Comparison of ENCODE assay signal across 24 cellular contexts in genomic region chr6:3725145-3726015, GRCh38. TPM values are rescaled to one million over a fixed set of nuclear protein-coding genes. Genes with fewer than 3 reads are reported as not detected.
A peak's percentile ranks its signal among the peaks of the same experiment; 100 is the strongest.
DNase-seq lines count a peak whose midpoint lies in the region; ATAC-seq and TF ChIP-seq lines count a peak whose summit lies in the region.
"Had no signal": no experiment of that assay in that cellular context is flagged by ENCODE, and none has a peak within 500 bp of the region (broad histone marks: within the 10 kb centered on the region; RNA-seq: fewer than 3 reads in every experiment).

No MANE protein-coding gene starts in this region.

- H3K9me3 ChIP-seq in breast epithelium: no peaks in the 10 kb centered on the region
- no peaks in the 10 kb centered on the region for H3K9me3 ChIP-seq in heart left ventricle
- H3K9me3 ChIP-seq in aorta (ENCODE audit: control insufficient read depth, low read length): no peaks in the 10 kb centered on the region
- H3K9me3 ChIP-seq: BE2C, Peyer's patch, tibial nerve had no signal

- ATAC-seq in heart left ventricle (peak in 2 of 4 donors; percentile 16 to 40), aorta (ENCODE audit: low FRiP score) (peak; percentile 21), GM19035 (IDR thresholded peaks at IDR 0.05; ENCODE audit: unreplicated experiment) (no peak), GM18517 (IDR thresholded peaks at IDR 0.05; ENCODE audit: unreplicated experiment) (no peak)
- ATAC-seq: activated CD8-positive, alpha-beta T cell treated with anti-CD3 and anti-CD28 coated beads, Interleukin-2, amount 10 ng/mL, durations not matched to agents 7 days and 5 days had no signal

- H3K9me3 Mint-ChIP-seq in MCF 10A (ENCODE audit: unreplicated experiment): no peaks in the 10 kb centered on the region
- H3K9me3 Mint-ChIP-seq: dendritic cell treated with granulocyte-macrophage colony-stimulating factor and Interleukin-4, amounts not matched to agents 40 ng/mL and 50 ng/mL, for 4 days had no signal

- TF ChIP-seq CTCF in breast epithelium (IDR thresholded peaks at IDR 0.05) (no peak), MCF 10A (IDR thresholded peaks at IDR 0.05; ENCODE audit: unreplicated experiment) (no peak), heart left ventricle (IDR thresholded peaks at IDR 0.05) (no peak)

- no peaks in the 10 kb centered on the region for H3K27me3 Mint-ChIP-seq in MCF 10A (ENCODE audit: insufficient read depth, unreplicated experiment)
- H3K27me3 Mint-ChIP-seq: dendritic cell treated with granulocyte-macrophage colony-stimulating factor and Interleukin-4, amounts not matched to agents 40 ng/mL and 50 ng/mL, for 4 days had no signal

- peak overlapping the region in 1 of 3 donors; percentile 23 for H3K4me3 ChIP-seq in breast epithelium
- H3K4me3 ChIP-seq in heart left ventricle: no peak overlapping the region
- H3K4me3 ChIP-seq in aorta (ENCODE audit: low read length in 2 of 2): no peak overlapping the region
- H3K4me3 ChIP-seq: Peyer's patch, tibial nerve had no signal

- no TSS peak for BruUV-seq in MCF 10A (replicated peaks; lab: Mats Ljungman, UMichigan)

- H3K4me3 Mint-ChIP-seq in MCF 10A (ENCODE audit: unreplicated experiment): no peak overlapping the region
- H3K4me3 Mint-ChIP-seq: activated CD8-positive, alpha-beta T cell treated with anti-CD3 and anti-CD28 coated beads, Interleukin-2, amount 10 ng/mL, durations not matched to agents 7 days and 5 days; dendritic cell treated with granulocyte-macrophage colony-stimulating factor and Interleukin-4, amounts not matched to agents 40 ng/mL and 50 ng/mL, for 4 days had no signal

- DNase-seq in breast epithelium (ENCODE audit: low spot score in 2 of 2) (no peak), MCF 10A (ENCODE audit: unreplicated experiment) (no peak), heart left ventricle (peak in 1 of 5 donors; percentile 60), retina (peak; percentile 68), aorta (peak in 1 of 2 donors; percentile 43), NCI-H748 (lab: John Stamatoyannopoulos, UW; ENCODE audit: unreplicated experiment) (no peak)
- DNase-seq: activated CD4-positive, CD25-positive, alpha-beta regulatory T cell treated with anti-CD3 and anti-CD28 coated beads, Interleukin-2, amount 50 U/mL, for 72 hours; activated CD8-positive, alpha-beta T cell treated with anti-CD3 and anti-CD28 coated beads, Interleukin-2, amount 10 ng/mL, durations not matched to agents 7 days and 5 days; activated gamma-delta T cell; BE2C; GF-D8; Karpas-422; NCI-H1694 treated with DMSO at 0.1 percent for 48 hours; NCI-H2171; NCI-H524; stimulated activated CD4-positive, alpha-beta T cell treated with anti-CD3 and anti-CD28 coated beads, Interleukin-12 subunit alpha, Interleukin-12 subunit beta, amount 100 ng/mL, for 4 hours; stimulated activated CD4-positive, alpha-beta T cell treated with anti-CD3 and anti-CD28 coated beads, Interleukin-4, amount 100 ng/mL, for 4 hours; stimulated activated naive CD4-positive, alpha-beta T cell had no signal

- H3K27me3 ChIP-seq in breast epithelium (no peaks in the 10 kb centered on the region), heart left ventricle (no peaks in the 10 kb centered on the region), aorta (ENCODE audit: control insufficient read depth in 1 of 2, insufficient read depth in 2 of 2, low read length in 1 of 2) (no peaks in the 10 kb centered on the region)
- H3K27me3 ChIP-seq: Peyer's patch, tibial nerve had no signal

- H3K27ac ChIP-seq in breast epithelium (peak overlapping the region; percentile 33 to 78), heart left ventricle (peak overlapping the region in 9 of 12 donors; percentile 18 to 79 (median 47)), aorta (ENCODE audit: low read depth in 1 of 2, low read length in 2 of 2) (peak overlapping the region; percentile 11 to 70)
- H3K27ac ChIP-seq: 22Rv1, Peyer's patch had no signal

- CTCF ChIA-PET in MCF 10A (lab: Yijun Ruan, JAX): interaction anchor here (0.6 kb wide), 1 partner anchor 454 kb away, joined by 3 read pairs; no protein-coding TSS in a partner anchor

- 80 to 88% (median 87%) methylated on average over 19 to 31 of the region's 31 CpGs for WGBS in heart left ventricle, 4 donors
- WGBS in aorta, 2 donors: 43 to 49% methylated on average over 31 of the region's 31 CpGs

- TF ChIP-seq POLR2A in breast epithelium (IDR thresholded peaks at IDR 0.05) (no peak), heart left ventricle (IDR thresholded peaks at IDR 0.05) (no peak)

- intact Hi-C loops in breast epithelium (cut with DNase I; ENCODE audit: low total_unique reads): no loop called here
- intact Hi-C loops in MCF 10A (cut with micrococcal nuclease): no loop called here
- intact Hi-C loops in heart left ventricle (cut with DNase I): loop anchor here in 1 of 10 donors (5.0 kb wide), 1 partner anchor 313 kb away; no protein-coding TSS in a partner anchor
- intact Hi-C loops in aorta (cut with DNase I): loop anchor here in 1 of 2 donors (10.0 kb wide), 1 partner anchor 271 kb away; the partner anchor contains the start of gene SLC22A23

- POLR2A ChIA-PET in MCF 10A (lab: Yijun Ruan, JAX): no interaction called here

- H3K36me3 Mint-ChIP-seq in MCF 10A (ENCODE audit: insufficient read depth, unreplicated experiment): peaks cover 66% of the 10 kb centered on the region

- no peaks in the 10 kb centered on the region for H3K36me3 ChIP-seq in breast epithelium
- H3K36me3 ChIP-seq in heart left ventricle: peaks cover 3 to 83% (median 59%) of the 10 kb centered on the region in 9 donors
- peaks cover 0 to 17% of the 10 kb centered on the region in 2 donors for H3K36me3 ChIP-seq in aorta (ENCODE audit: control insufficient read depth in 1 of 2, insufficient read depth in 2 of 2, low read length in 1 of 2)
- H3K36me3 ChIP-seq: BE2C had no signal

- no peaks in the 10 kb centered on the region for H3K4me1 Mint-ChIP-seq in MCF 10A (ENCODE audit: insufficient read depth, unreplicated experiment)

- no peaks in the 10 kb centered on the region for H3K4me1 ChIP-seq in breast epithelium
- H3K4me1 ChIP-seq in heart left ventricle: peaks cover 0 to 55% (median 32%) of the 10 kb centered on the region in 12 donors
- H3K4me1 ChIP-seq in aorta (ENCODE audit: control insufficient read depth in 1 of 2, insufficient read depth in 2 of 2, low read length in 2 of 2): peaks cover 0 to 3% of the 10 kb centered on the region in 2 donors
- H3K4me1 ChIP-seq: BE2C, Peyer's patch had no signal

- H3K27ac Mint-ChIP-seq in MCF 10A (ENCODE audit: low read depth, unreplicated experiment): no peak overlapping the region
- H3K27ac Mint-ChIP-seq: activated CD8-positive, alpha-beta T cell treated with anti-CD3 and anti-CD28 coated beads, Interleukin-2, amount 10 ng/mL, durations not matched to agents 7 days and 5 days; dendritic cell treated with granulocyte-macrophage colony-stimulating factor and Interleukin-4, amounts not matched to agents 40 ng/mL and 50 ng/mL, for 4 days had no signal

RNA-seq across cellular contexts. Expression of gene PXDC1, which starts 26.1 kb away (rescaled TPM):
- total RNA-seq in breast epithelium (100 to 1,000 TPM in 1 of 3 donors, 10 to 100 TPM in 2; 86.2 to 122 (median 88.0) TPM), MCF 10A (2022) (48.1 and 51.4 TPM in 2 replicates), heart left ventricle (10 to 100 TPM; 13.7 to 73.9 (median 29.1) TPM), aorta (100 to 1,000 TPM; 110 to 222 TPM)
- polyA plus RNA-seq in heart left ventricle (10 to 100 TPM; 20.0 to 89.9 TPM), aorta (100 to 1,000 TPM; 136 to 146 TPM)
- total RNA-seq: activated CD8-positive, alpha-beta T cell treated with anti-CD3 and anti-CD28 coated beads, Interleukin-2, amount 10 ng/mL, durations not matched to agents 7 days and 5 days had no signal
